In genomic region chr1:27357281-27358037, GRCh38 we compare ENCODE assay signal across 8 cellular contexts. TPM values are rescaled to one million over a fixed set of nuclear protein-coding genes. Genes with fewer than 3 reads are reported as not detected.
DNase-seq lines count a peak whose midpoint lies in the region; ATAC-seq and TF ChIP-seq lines count a peak whose summit lies in the region.

No MANE protein-coding gene starts in this region.

- no peaks in the 10 kb centered on the region for H3K27me3 ChIP-seq in CD8-positive, alpha-beta T cell (ENCODE audit: insufficient read depth, low read length)
- H3K27me3 ChIP-seq in HAP-1 (ENCODE audit: low read depth) (no peaks in the 10 kb centered on the region), muscle layer of duodenum (ENCODE audit: low read depth, low read length) (no peaks in the 10 kb centered on the region)

- H3K36me3 Mint-ChIP-seq in CD8-positive, alpha-beta T cell = peaks cover 16% of the 10 kb centered on the region
- H3K36me3 Mint-ChIP-seq in stimulated activated effector memory CD8-positive, alpha-beta T cell treated with anti-CD3 and anti-CD28 coated beads, Interleukin-12 subunit alpha, Interleukin-12 subunit beta, amount 100 ng/mL, for 72 hours = peaks cover 43% of the 10 kb centered on the region

- CTCF ChIA-PET in CD8-positive, alpha-beta T cell (lab: Charles Lee) = interaction anchor here (0.6 to 8.9 kb wide), 36 partner anchors 9 to 1080 kb away, joined by 3 to 140 read pairs (median 4); partner anchors contain the start of genes CD164L2, FCN3, GPR3 and KDF1

- H3K36me3 ChIP-seq in CD8-positive, alpha-beta T cell (ENCODE audit: insufficient read depth, low read length) = no peaks in the 10 kb centered on the region
- H3K36me3 ChIP-seq in HAP-1 (replicated peaks) = peaks cover 5% of the 10 kb centered on the region; the same call in 1 of the 2 replicates
- peaks cover 32 to 77% of the 10 kb centered on the region in 2 donors for H3K36me3 ChIP-seq in muscle layer of duodenum (ENCODE audit: control insufficient read depth in 1 of 2, insufficient read depth in 2 of 2, low read length in 2 of 2)

- H3K9me3 ChIP-seq in CD8-positive, alpha-beta T cell (ENCODE audit: low read length) = no peaks in the 10 kb centered on the region
- H3K9me3 ChIP-seq in HAP-1 (no peaks in the 10 kb centered on the region), muscle layer of duodenum (ENCODE audit: control insufficient read depth in 1 of 2, low read length in 2 of 2) (no peaks in the 10 kb centered on the region)

- peak overlapping the region; percentile 89 for H3K27ac Mint-ChIP-seq in CD8-positive, alpha-beta T cell
- H3K27ac Mint-ChIP-seq in stimulated activated effector memory CD8-positive, alpha-beta T cell treated with anti-CD3 and anti-CD28 coated beads, Interleukin-12 subunit alpha, Interleukin-12 subunit beta, amount 100 ng/mL, for 72 hours = peak overlapping the region; percentile 83

- H3K4me1 Mint-ChIP-seq in CD8-positive, alpha-beta T cell (ENCODE audit: low read depth) = peaks cover 55% of the 10 kb centered on the region
- peaks cover 43% of the 10 kb centered on the region for H3K4me1 Mint-ChIP-seq in stimulated activated effector memory CD8-positive, alpha-beta T cell treated with anti-CD3 and anti-CD28 coated beads, Interleukin-12 subunit alpha, Interleukin-12 subunit beta, amount 100 ng/mL, for 72 hours

- DNase-seq in CD8-positive, alpha-beta T cell = peak; percentile 64 to 93 (median 80)
- peak; percentile 65 to 83 for DNase-seq in HAP-1 (ENCODE audit: low spot score in 2 of 2)
- peak; percentile 71 to 74 for DNase-seq in NOMO-1 (lab: John Stamatoyannopoulos, UW; ENCODE audit: unreplicated experiment in 2 of 2)
- DNase-seq in activated CD8-positive, alpha-beta memory T cell treated with anti-CD3 and anti-CD28 coated beads, Interleukin-2, amount 50 U/mL, for 4 hours = peak; percentile 81
- DNase-seq in epithelial cell of esophagus (ENCODE audit: low read depth) = peak; percentile 65
- peak; percentile 77 to 92 for DNase-seq in stimulated activated effector memory CD8-positive, alpha-beta T cell treated with anti-CD3 and anti-CD28 coated beads, Interleukin-12 subunit alpha, Interleukin-12 subunit beta, amount 100 ng/mL, for 72 hours (ENCODE audit: low spot score in 2 of 2)
- no peak for DNase-seq in NCI-H524 treated with DMSO at 0.1 percent for 48 hours (lab: John Stamatoyannopoulos, UW)

- in situ Hi-C loops in HAP-1 (cut with MboI; ENCODE audit: low sequenced_read_pairs) = no loop called here

- H3K4me3 ChIP-seq in CD8-positive, alpha-beta T cell (ENCODE audit: low read depth, low read length) = peak overlapping the region; percentile 78
- H3K4me3 ChIP-seq in HAP-1 (no peak overlapping the region), epithelial cell of esophagus (ENCODE audit: low read length) (no peak overlapping the region), muscle layer of duodenum (ENCODE audit: low read depth in 1 of 2, low read length in 2 of 2) (peak overlapping the region; percentile 37 to 50)

- peak; percentile 78 for ATAC-seq in CD8-positive, alpha-beta T cell
- peak; percentile 56 for ATAC-seq in stimulated activated effector memory CD8-positive, alpha-beta T cell treated with anti-CD3 and anti-CD28 coated beads, Interleukin-12 subunit alpha, Interleukin-12 subunit beta, amount 100 ng/mL, for 72 hours

- H3K4me3 Mint-ChIP-seq in CD8-positive, alpha-beta T cell = peak overlapping the region; percentile 86
- peak overlapping the region; percentile 86 for H3K4me3 Mint-ChIP-seq in stimulated activated effector memory CD8-positive, alpha-beta T cell treated with anti-CD3 and anti-CD28 coated beads, Interleukin-12 subunit alpha, Interleukin-12 subunit beta, amount 100 ng/mL, for 72 hours

- no peaks in the 10 kb centered on the region for H3K9me3 Mint-ChIP-seq in CD8-positive, alpha-beta T cell
- no peaks in the 10 kb centered on the region for H3K9me3 Mint-ChIP-seq in stimulated activated effector memory CD8-positive, alpha-beta T cell treated with anti-CD3 and anti-CD28 coated beads, Interleukin-12 subunit alpha, Interleukin-12 subunit beta, amount 100 ng/mL, for 72 hours

- peak overlapping the region; percentile 38 for H3K27ac ChIP-seq in CD8-positive, alpha-beta T cell (ENCODE audit: low read depth, low read length)
- H3K27ac ChIP-seq in muscle layer of duodenum (ENCODE audit: low read length) = no peak overlapping the region

- intact Hi-C loops in CD8-positive, alpha-beta T cell (cut with DNase I, micrococcal nuclease) = loop anchor here (1.0 to 5.0 kb wide), 8 partner anchors 8 to 249 kb away; partner anchors contain the start of genes TMEM222 (in 2 of the 2) and GPR3 (in 1 of the 2)

- TF ChIP-seq CTCF in CD8-positive, alpha-beta T cell (IDR thresholded peaks at IDR 0.05) = peak; percentile 91
- peak; percentile 84 for TF ChIP-seq CTCF in epithelial cell of esophagus (IDR thresholded peaks at IDR 0.05; ENCODE audit: insufficient read depth, low read depth, low read length, missing control alignments)

- H3K27me3 Mint-ChIP-seq in CD8-positive, alpha-beta T cell (ENCODE audit: low read depth) = no peaks in the 10 kb centered on the region

- POLR2A ChIA-PET in CD8-positive, alpha-beta T cell (lab: Charles Lee) = interaction anchor here (0.9 to 4.9 kb wide), 16 partner anchors 9 to 246 kb away, joined by 3 to 27 read pairs (median 6); partner anchors contain the start of genes CD164L2, MAP3K6 and SYTL1

- H3K4me1 ChIP-seq in CD8-positive, alpha-beta T cell (ENCODE audit: insufficient read depth, low read length) = peaks cover 46% of the 10 kb centered on the region
- H3K4me1 ChIP-seq in HAP-1 (peaks cover 3% of the 10 kb centered on the region; the same call in 1 of the 2 replicates), muscle layer of duodenum (ENCODE audit: control insufficient read depth in 1 of 2, insufficient read depth in 2 of 2, low read length in 2 of 2) (peaks cover 0 to 15% of the 10 kb centered on the region in 2 donors)

RNA-seq across cellular contexts. Expression of gene MAP3K6, which starts 9.3 kb away (rescaled TPM):
- total RNA-seq in CD8-positive, alpha-beta T cell = 10 to 100 TPM; 17.5 to 19.9 TPM

RNA-seq across cellular contexts. Expression of gene SYTL1, which starts 15.6 kb away (rescaled TPM):
- total RNA-seq in CD8-positive, alpha-beta T cell = 100 to 1,000 TPM; 103 to 113 TPM

RNA-seq across cellular contexts. Expression of gene FCN3, which starts 17.2 kb away (rescaled TPM):
- not detected for total RNA-seq in CD8-positive, alpha-beta T cell

RNA-seq across cellular contexts. Expression of gene CD164L2, which starts 25.7 kb away (rescaled TPM):
- not detected for total RNA-seq in CD8-positive, alpha-beta T cell

RNA-seq across cellular contexts. Expression of gene GPR3, which starts 35.0 kb away (rescaled TPM):
- total RNA-seq in CD8-positive, alpha-beta T cell = 1 to 10 TPM in 1 of 2 experiments, not detected in 1; 1.1 TPM

Comparison
In these comparisons a context has a peak if more than half of its experiments do, and no peak if none do; other contexts are left out.
1. H3K4me3 ChIP-seq: peak in CD8-positive, alpha-beta T cell (single experiment) and muscle layer of duodenum (2 of 2); none in HAP-1 (single experiment) and epithelial cell of esophagus (single experiment).